20 cellular contexts compared by ENCODE assay signal in the genomic region with DNA sequence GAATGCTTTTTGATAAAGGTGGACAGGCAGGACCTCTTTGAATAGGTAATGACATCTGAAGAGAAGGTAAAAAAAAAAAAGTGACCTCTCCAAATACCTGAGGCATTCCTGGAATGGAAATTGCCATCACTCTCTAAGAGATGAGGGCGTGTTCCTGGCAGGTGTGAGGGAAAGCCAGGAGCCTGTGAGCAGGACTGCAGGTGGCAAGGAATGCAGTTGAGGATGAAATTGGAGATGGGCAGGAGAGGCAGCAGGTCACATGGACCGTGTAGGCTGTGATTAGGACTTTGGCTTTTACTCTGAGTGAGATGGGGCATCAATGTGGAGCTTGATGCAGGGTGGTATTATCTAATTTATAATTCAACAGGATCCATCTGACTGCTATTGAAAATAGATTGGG.
DNase-seq lines count a peak whose midpoint lies in the region; ATAC-seq and TF ChIP-seq lines count a peak whose summit lies in the region.
"Had no signal": no experiment of that assay in that cellular context is flagged by ENCODE, and none has a peak within 500 bp of the region (broad histone marks: within the 10 kb centered on the region; RNA-seq: fewer than 3 reads in every experiment).

No MANE protein-coding gene starts in this region.

- H3K36me3 ChIP-seq in upper lobe of right lung (no peaks in the 10 kb centered on the region), gastroesophageal sphincter (no peaks in the 10 kb centered on the region)
- H3K36me3 ChIP-seq: BE2C, cardiac muscle cell, vagina had no signal

- no peak overlapping the region for H3K27ac ChIP-seq in upper lobe of right lung
- H3K27ac ChIP-seq in gastroesophageal sphincter, result no peak overlapping the region
- H3K27ac ChIP-seq: cardiac muscle cell, vagina had no signal

- peak; percentile 43 for DNase-seq in NCI-H2171 treated with DMSO at 0.1 percent for 48 hours (lab: John Stamatoyannopoulos, UW)
- no peak for DNase-seq in NCI-H2171 (lab: John Stamatoyannopoulos, UW)
- peak; percentile 90 for DNase-seq in NCI-H510A treated with DMSO at 0.1 percent for 48 hours (lab: John Stamatoyannopoulos, UW)
- DNase-seq in iPS DF 4.7 (ENCODE audit: extremely low read depth, low spot score), result peak; percentile 87
- no peak for DNase-seq in upper lobe of right lung
- no peak for DNase-seq in activated T-cell treated with anti-CD3 and anti-CD28 coated beads for 4 hours
- no peak for DNase-seq in NCI-H1048 (lab: John Stamatoyannopoulos, UW)
- DNase-seq: activated CD4-positive, alpha-beta T cell treated with anti-CD3 and anti-CD28 coated beads for 48 hours; activated CD8-positive, alpha-beta memory T cell treated with anti-CD3 and anti-CD28 coated beads, Interleukin-2, amount 50 U/mL, for 4 hours; activated gamma-delta T cell; amniotic stem cell; BE2C; Calu3; foreskin melanocyte; left ventricle myocardium superior; MV-4-11; NCI-H446 had no signal

- no peaks in the 10 kb centered on the region for H3K27me3 ChIP-seq in upper lobe of right lung
- peaks cover 5% of the 10 kb centered on the region for H3K27me3 ChIP-seq in gastroesophageal sphincter
- H3K27me3 ChIP-seq: BE2C, cardiac muscle cell, vagina had no signal

- TF ChIP-seq EP300 in gastroesophageal sphincter (IDR thresholded peaks at IDR 0.05), result no peak

- H3K9me3 ChIP-seq in upper lobe of right lung, result no peaks in the 10 kb centered on the region
- H3K9me3 ChIP-seq in gastroesophageal sphincter, result no peaks in the 10 kb centered on the region
- H3K9me3 ChIP-seq: BE2C, vagina had no signal

- peak; percentile 87 for ATAC-seq in upper lobe of right lung
- ATAC-seq in gastroesophageal sphincter, result no peak
- ATAC-seq: left ventricle myocardium superior had no signal

- H3K4me1 ChIP-seq in upper lobe of right lung, result no peaks in the 10 kb centered on the region
- no peaks in the 10 kb centered on the region for H3K4me1 ChIP-seq in gastroesophageal sphincter
- H3K4me1 ChIP-seq: BE2C, vagina had no signal

- 38 to 62% methylated on average over 2 of the region's 2 CpGs for WGBS in gastroesophageal sphincter (ENCODE audit: low coverage in 1 of 2), 2 donors

- no peak for TF ChIP-seq CTCF in upper lobe of right lung (IDR thresholded peaks at IDR 0.05)
- no peak for TF ChIP-seq CTCF in gastroesophageal sphincter (IDR thresholded peaks at IDR 0.05)

- H3K4me3 ChIP-seq in upper lobe of right lung, result no peak overlapping the region
- no peak overlapping the region for H3K4me3 ChIP-seq in gastroesophageal sphincter
- H3K4me3 ChIP-seq: cardiac muscle cell, vagina had no signal

- intact Hi-C loops in upper lobe of right lung (cut with DNase I), result no loop called here

- TF ChIP-seq POLR2A in gastroesophageal sphincter (IDR thresholded peaks at IDR 0.05), result no peak

Comparison
In these comparisons a context has a peak if more than half of its experiments do, and no peak if none do; other contexts are left out.
1. DNase-seq: peak in NCI-H2171 treated with DMSO at 0.1 percent for 48 hours (single experiment), NCI-H510A treated with DMSO at 0.1 percent for 48 hours (single experiment) and iPS DF 4.7 (single experiment); none in NCI-H2171 (single experiment), upper lobe of right lung (single experiment), activated T-cell treated with anti-CD3 and anti-CD28 coated beads for 4 hours (single experiment) and NCI-H1048 (single experiment).